ENCODE assay signal across 1 cellular context in genomic region chr13:79803939-79804487, GRCh38.
TF ChIP-seq lines count a peak whose summit lies in the region.

No MANE protein-coding gene starts in this region.

TF ChIP-seq in HepG2, 621 proteins besides CTCF, POLR2A, EP300 and RAD21 (continued from another document):
- TF ChIP-seq GABPA (IDR thresholded peaks at IDR 0.05; ENCODE audit: low read depth, low read length): no peak
- TF ChIP-seq GABPA (CRISPR knock-in tag; IDR thresholded peaks at IDR 0.05; ENCODE audit: low read depth): peak; percentile 25; the same call in 1 of the 2 replicates
- 0 out of 2 replicates have a peak, but pooled peaks have one; percentile 28 for TF ChIP-seq SOX5 (CRISPR knock-in tag; IDR thresholded peaks at IDR 0.05; ENCODE audit: borderline replicate concordance)
- TF ChIP-seq GFI1 (CRISPR knock-in tag; IDR thresholded peaks at IDR 0.05; ENCODE audit: borderline replicate concordance): no peak
- TF ChIP-seq CC2D1A (CRISPR knock-in tag; IDR thresholded peaks at IDR 0.05): no peak
- TF ChIP-seq FOXP1 (IDR thresholded peaks at IDR 0.05): no peak
- TF ChIP-seq FOXP1 (CRISPR knock-in tag; IDR thresholded peaks at IDR 0.05): peak; percentile 42; the same call in 1 of the 2 replicates
- TF ChIP-seq ZBTB20 (CRISPR knock-in tag; IDR thresholded peaks at IDR 0.05; ENCODE audit: borderline replicate concordance, low read depth): peak; percentile 66; the same call in 1 of the 2 replicates
- TF ChIP-seq RARA (CRISPR knock-in tag; IDR thresholded peaks at IDR 0.05): peak; percentile 93
- peak; percentile 59; the same call in 1 of the 2 replicates for TF ChIP-seq SKIL (CRISPR knock-in tag; IDR thresholded peaks at IDR 0.05; ENCODE audit: borderline replicate concordance)
- TF ChIP-seq NR2F6 (IDR thresholded peaks at IDR 0.05): peak; percentile 32; the same call in 1 of the 2 replicates
- TF ChIP-seq NR2F6 (CRISPR knock-in tag; IDR thresholded peaks at IDR 0.05): 0 out of 2 replicates have a peak, but pooled peaks have one; percentile 9
